Comparison of ENCODE assay signal across 8 cellular contexts in the genomic region with DNA sequence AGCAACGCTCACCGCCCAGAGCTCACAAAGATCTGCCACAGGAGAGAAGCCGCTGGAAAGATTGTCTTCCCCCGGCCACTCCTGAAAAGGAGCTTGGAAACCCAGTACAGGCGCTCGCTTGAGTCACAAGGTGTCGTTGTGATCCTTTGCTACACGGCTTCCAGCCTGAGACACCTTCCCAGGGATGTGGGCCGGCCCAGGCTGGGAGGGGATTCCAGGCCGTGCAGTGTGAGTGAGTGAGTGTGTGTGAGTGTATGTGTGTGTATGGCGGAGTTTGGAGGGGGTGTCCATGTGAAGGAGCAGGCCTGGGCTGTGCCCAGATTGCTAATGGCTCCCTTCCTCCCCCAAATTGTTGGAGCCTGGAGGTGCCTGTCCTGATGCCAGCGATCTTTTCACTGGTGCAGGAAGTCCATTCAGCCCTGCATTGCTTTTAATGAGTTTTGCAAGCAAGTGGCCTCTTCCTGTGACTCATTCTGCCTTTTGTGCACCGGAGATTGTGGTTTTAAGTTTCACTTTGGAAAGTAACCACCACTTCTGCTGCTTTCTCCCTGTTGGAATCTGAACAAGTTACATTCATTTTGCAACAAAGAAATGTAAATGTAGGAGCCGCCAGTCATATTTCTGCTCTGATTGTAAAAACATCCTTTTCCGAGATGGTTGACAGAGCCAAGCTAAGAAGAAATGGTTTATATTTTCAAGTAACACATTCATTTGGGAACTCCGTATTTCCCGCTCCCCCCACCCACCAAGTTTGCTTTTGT.
DNase-seq lines count a peak whose midpoint lies in the region; ATAC-seq and TF ChIP-seq lines count a peak whose summit lies in the region.

No MANE protein-coding gene starts in this region.

- peak overlapping the region; percentile 63 for H3K27ac ChIP-seq in C4-2B

- H3K4me3 ChIP-seq in mononuclear cell (ENCODE audit: low read length): peak overlapping the region; percentile 1

- H3K27me3 ChIP-seq in mononuclear cell (ENCODE audit: insufficient read depth, low read length): no peaks in the 10 kb centered on the region

- ATAC-seq in GM19043 (IDR thresholded peaks at IDR 0.05; ENCODE audit: low read depth, unreplicated experiment) (peak; percentile 75), HG03342 (IDR thresholded peaks at IDR 0.05; ENCODE audit: unreplicated experiment) (peak; percentile 79)

- no peaks in the 10 kb centered on the region for H3K9me3 ChIP-seq in mononuclear cell (ENCODE audit: low read depth, low read length)

- peak; percentile 51 for TF ChIP-seq CTCF in C4-2B (conservative IDR thresholded peaks at IDR 0.05)

- peaks cover 40% of the 10 kb centered on the region for H3K4me1 ChIP-seq in mononuclear cell (ENCODE audit: insufficient read depth, low read length)

- DNase-seq in NCI-H69 (lab: John Stamatoyannopoulos, UW): peak; percentile 88
- DNase-seq in activated CD8-positive, alpha-beta memory T cell treated with anti-CD3 and anti-CD28 coated beads for 48 hours (ENCODE audit: low read depth in 2 of 3, low spot score in 2 of 3): peak in 2 of 3 experiments; percentile 22 to 28
- peak; percentile 71 for DNase-seq in epidermal melanocyte (ENCODE audit: insufficient read length, low spot score)
- DNase-seq in stimulated activated CD8-positive, alpha-beta memory T cell treated with anti-CD3 and anti-CD28 coated beads, Interleukin-7, amount 100 ng/mL, for 4 hours (ENCODE audit: low read depth in 2 of 2): peak; percentile 15 to 45

Comparison
In these comparisons a context has a peak if more than half of its experiments do, and no peak if none do; other contexts are left out.
1. Peak in every context shown above with its lines: DNase-seq, ATAC-seq, H3K4me3 ChIP-seq and H3K27ac ChIP-seq.
2. DNase-seq: peak in every context shown above with its lines; median percentile 88 in NCI-H69; 71 in epidermal melanocyte; 30 in stimulated activated CD8-positive, alpha-beta memory T cell treated with anti-CD3 and anti-CD28 coated beads, Interleukin-7, amount 100 ng/mL, for 4 hours; 25 in activated CD8-positive, alpha-beta memory T cell treated with anti-CD3 and anti-CD28 coated beads for 48 hours.